ENCODE assay signal across 11 cellular contexts in the genomic region with DNA sequence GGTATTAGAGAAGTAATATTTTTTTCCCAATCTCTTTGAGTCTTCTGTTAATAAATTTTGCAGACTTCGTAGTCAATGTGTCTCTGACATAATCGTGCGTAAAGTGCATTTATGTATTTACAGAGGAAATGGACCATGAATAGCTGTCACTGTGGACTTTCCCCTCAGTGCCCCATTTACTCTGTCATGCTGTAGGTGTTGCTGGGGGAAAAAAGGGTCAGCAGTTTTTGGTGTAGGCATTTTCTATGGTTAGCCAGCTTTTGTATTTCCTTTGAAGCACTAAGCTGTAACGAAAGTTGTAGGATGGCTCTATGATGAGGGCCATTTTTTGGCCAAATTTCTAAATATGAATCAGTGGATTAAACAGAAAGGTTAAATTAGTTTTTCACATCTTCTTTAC.
DNase-seq lines count a peak whose midpoint lies in the region; ATAC-seq and FAIRE-seq lines count a peak whose summit lies in the region.
"Had no signal": no experiment of that assay in that cellular context is flagged by ENCODE, and none has a peak within 500 bp of the region (broad histone marks: within the 10 kb centered on the region; RNA-seq: fewer than 3 reads in every experiment).

No MANE protein-coding gene starts in this region.

- DNase-seq in Caki2 (ENCODE audit: low read depth), result peak; percentile 50
- DNase-seq in GM19239 (ENCODE audit: insufficient read length, low spot score), result no peak
- peak; percentile 27 for DNase-seq in NCI-H187 treated with DMSO at 0.1 percent for 48 hours (lab: John Stamatoyannopoulos, UW)
- DNase-seq in NCI-H446 treated with DMSO at 0.1 percent for 48 hours (lab: John Stamatoyannopoulos, UW), result no peak
- no peak for DNase-seq in activated CD4-positive, alpha-beta T cell treated with anti-CD3 and anti-CD28 coated beads, Interleukin-2, amount 50 U/mL, for 4 hours
- no peak for DNase-seq in GDM1 (lab: John Stamatoyannopoulos, UW)
- DNase-seq: activated CD4-positive, alpha-beta T cell treated with anti-CD3 and anti-CD28 coated beads, Interleukin-2, amount 50 U/mL, for 1 hour; NCI-H2029 had no signal

- ATAC-seq in HG02852 (IDR thresholded peaks at IDR 0.05; ENCODE audit: unreplicated experiment) (peak; percentile 69), HG03469 (IDR thresholded peaks at IDR 0.05; ENCODE audit: unreplicated experiment) (no peak)

- in situ Hi-C loops in Caki2 (cut with HindIII; ENCODE audit: low pct_unique_long_range_greater_than_20kb, low sequenced_read_pairs), result no loop called here

- peak; percentile 87 for FAIRE-seq in GM19239 (lab: Jason Lieb, UNC)
- FAIRE-seq: astrocyte had no signal

Comparison
In these comparisons a context has a peak if more than half of its experiments do, and no peak if none do; other contexts are left out.
1. DNase-seq: peak in Caki2 (single experiment) and NCI-H187 treated with DMSO at 0.1 percent for 48 hours (single experiment); none in GM19239 (single experiment), NCI-H446 treated with DMSO at 0.1 percent for 48 hours (single experiment), activated CD4-positive, alpha-beta T cell treated with anti-CD3 and anti-CD28 coated beads, Interleukin-2, amount 50 U/mL, for 4 hours (0 of 2) and GDM1 (single experiment).